20 cellular contexts compared by ENCODE assay signal in genomic region chr12:130924946-130925345, GRCh38. TPM values are rescaled to one million over a fixed set of nuclear protein-coding genes. Genes with fewer than 3 reads are reported as not detected.
DNase-seq lines count a peak whose midpoint lies in the region; ATAC-seq, FAIRE-seq and TF ChIP-seq lines count a peak whose summit lies in the region.
"Had no signal": no experiment of that assay in that cellular context is flagged by ENCODE, and none has a peak within 500 bp of the region (broad histone marks: within the 10 kb centered on the region; RNA-seq: fewer than 3 reads in every experiment).

No MANE protein-coding gene starts in this region.

- H3K27ac Mint-ChIP-seq in mesothelial cell of epicardium = no peak overlapping the region
- H3K27ac Mint-ChIP-seq: H9 had no signal

- H3K27ac ChIP-seq in K562 (ENCODE audit: extremely low read depth, low read depth, low read length) (no peak overlapping the region), ovary (peak overlapping the region; percentile 57), vagina (peak overlapping the region; percentile 69)
- H3K27ac ChIP-seq: C4-2B had no signal

- peaks cover 4% of the 10 kb centered on the region for H3K4me1 Mint-ChIP-seq in mesothelial cell of epicardium

- no peak; the same call in 2 of the 3 replicates for ATAC-seq in K562
- ATAC-seq: PC-3 had no signal

- CTCF ChIA-PET in K562 (lab: Yijun Ruan, JAX; ENCODE audit: low intra/inter-chr PET ratio) = no interaction called here

- DNase-seq in K562 (ENCODE audit: extremely low read depth in 1 of 4, low spot score in 3 of 4) (no peak), foreskin melanocyte (peak; percentile 77), ovary (peak in 1 of 5 donors; percentile 34), vagina (ENCODE audit: extremely low spot score in 2 of 2) (no peak), SKM-1 (lab: John Stamatoyannopoulos, UW; ENCODE audit: unreplicated experiment) (no peak), germinal center (ENCODE audit: low spot score) (no peak), mesothelial cell of epicardium (ENCODE audit: low spot score in 2 of 2, unreplicated experiment in 2 of 2) (no peak)
- DNase-seq: DMS79, H9, KBM-7, NCI-H1105, NCI-H1694, NCI-H2081 treated with DMSO at 0.1 percent for 48 hours, NCI-H774, PC-3, RPMI8226, SIG-M5 had no signal

- intact Hi-C loops in K562 (cut with micrococcal nuclease) = no loop called here
- intact Hi-C loops in ovary (cut with DNase I) = no loop called here
- intact Hi-C loops in vagina (cut with DNase I) = no loop called here

- no peaks in the 10 kb centered on the region for H3K36me3 ChIP-seq in K562 (ENCODE audit: control insufficient read depth, insufficient read depth, low read length)
- H3K36me3 ChIP-seq in ovary = no peaks in the 10 kb centered on the region
- H3K36me3 ChIP-seq in vagina = no peaks in the 10 kb centered on the region

- H3K9me1 ChIP-seq in K562 (ENCODE audit: control insufficient read depth, insufficient read depth, low read length) = no peaks in the 10 kb centered on the region

- no peak overlapping the region for H2AFZ ChIP-seq in K562 (ENCODE audit: low read depth, low read length)

- in situ Hi-C loops in K562 (cut with MboI) = loop anchor here (10.0 kb wide), 1 partner anchor 900 kb away; the partner anchor contains the start of gene MMP17

- H3K27me3 Mint-ChIP-seq in mesothelial cell of epicardium (ENCODE audit: low read depth) = peaks cover 45% of the 10 kb centered on the region

- no peak overlapping the region for H3K4me3 ChIP-seq in K562
- no peak overlapping the region for H3K4me3 ChIP-seq in ovary
- H3K4me3 ChIP-seq in vagina = no peak overlapping the region

- TF ChIP-seq EP300 in K562 (IDR thresholded peaks at IDR 0.05; ENCODE audit: low read length) (no peak), ovary (IDR thresholded peaks at IDR 0.05) (no peak)

- no peaks in the 10 kb centered on the region for H4K20me1 ChIP-seq in K562 (replicated peaks; ENCODE audit: control insufficient read depth, insufficient read depth, low read length)

- H3K4me2 ChIP-seq in K562 (ENCODE audit: insufficient read depth, low read length) = no peak overlapping the region

- FAIRE-seq in K562 (lab: Jason Lieb, UNC) = no peak
- FAIRE-seq: GM12892, GM18507 had no signal

- H3K9me3 Mint-ChIP-seq in mesothelial cell of epicardium = no peaks in the 10 kb centered on the region

- no peak for TF ChIP-seq RAD21 in K562 (CRISPR knock-in tag; conservative IDR thresholded peaks at IDR 0.05 in 1 of 2, IDR thresholded peaks at IDR 0.05 in 1 of 2)

- no peaks in the 10 kb centered on the region for H3K4me1 ChIP-seq in K562 (replicated peaks in 1 of 2; ENCODE audit: control insufficient read depth in 2 of 2, insufficient read depth in 2 of 2, low read length in 2 of 2)
- peaks cover 6% of the 10 kb centered on the region for H3K4me1 ChIP-seq in ovary (ENCODE audit: insufficient read depth)
- peaks cover 33% of the 10 kb centered on the region for H3K4me1 ChIP-seq in vagina

- H3K79me2 ChIP-seq in K562 (ENCODE audit: control insufficient read depth, insufficient read depth, low read length) = no peaks in the 10 kb centered on the region

- no peaks in the 10 kb centered on the region for H3K36me3 Mint-ChIP-seq in mesothelial cell of epicardium

- H3K4me3 Mint-ChIP-seq in mesothelial cell of epicardium = no peak overlapping the region
- H3K4me3 Mint-ChIP-seq: H9 had no signal

- 42% methylated on average over 19 of the region's 19 CpGs for WGBS in K562 (ENCODE audit: insufficient coverage, low coverage, missing lambda C conversion rate)
- 88 to 90% (median 90%) methylated on average over 19 of the region's 19 CpGs for WGBS in ovary, 3 donors

- no peak for TF ChIP-seq POLR2A in K562 (conservative IDR thresholded peaks at IDR 0.05)
- TF ChIP-seq POLR2A in ovary (IDR thresholded peaks at IDR 0.05) = no peak
- TF ChIP-seq POLR2A in vagina (IDR thresholded peaks at IDR 0.05) = no peak

- POLR2A ChIA-PET in K562 (lab: Yijun Ruan, JAX) = no interaction called here

- H3K27me3 ChIP-seq in K562 (ENCODE audit: control insufficient read depth in 2 of 2, insufficient read depth in 2 of 2, low read length in 2 of 2) (peaks cover 52 to 76% of the 10 kb centered on the region in 2 experiments), ovary (no peaks in the 10 kb centered on the region), vagina (no peaks in the 10 kb centered on the region)

- no peaks in the 10 kb centered on the region for H3K9me3 ChIP-seq in K562 (replicated peaks; ENCODE audit: control insufficient read depth, insufficient read depth, low read depth, low read length)
- no peaks in the 10 kb centered on the region for H3K9me3 ChIP-seq in ovary
- H3K9me3 ChIP-seq in vagina = no peaks in the 10 kb centered on the region

- no peak overlapping the region for H3K9ac ChIP-seq in K562 (ENCODE audit: insufficient read depth in 1 of 2, low read depth in 2 of 2, low read length in 2 of 2)

- BruUV-seq in K562 (replicated peaks; lab: Mats Ljungman, UMichigan) = no TSS peak

- TF ChIP-seq CTCF in K562 (IDR thresholded peaks at IDR 0.05 in 2 of 3, conservative IDR thresholded peaks at IDR 0.05 in 1 of 3; ENCODE audit: insufficient read depth in 2 of 3, low read depth in 1 of 3, low read length in 3 of 3) (no peak), ovary (IDR thresholded peaks at IDR 0.05) (no peak), vagina (IDR thresholded peaks at IDR 0.05) (no peak), mesothelial cell of epicardium (IDR thresholded peaks at IDR 0.05; ENCODE audit: unreplicated experiment) (no peak)

TF ChIP-seq in K562, 482 proteins besides CTCF, POLR2A, EP300 and RAD21:
- TF ChIP-seq TAL1 (IDR thresholded peaks at IDR 0.05) (no peak), USF1 (CRISPR knock-in tag; IDR thresholded peaks at IDR 0.05) (peak; percentile 38; the same call in 1 of the 2 replicates), USF2 (CRISPR knock-in tag; IDR thresholded peaks at IDR 0.05) (0 out of 2 replicates have a peak, but pooled peaks have one; percentile 40)

RNA-seq across cellular contexts. Expression of gene ADGRD1, which starts 28.8 kb away (rescaled TPM):
- total RNA-seq in K562 (2011; cell fraction: chromatin; rRNA removed; ENCODE audit: low replicate concordance) = 11.2 and 13.0 TPM in 2 replicates
- 8.5 and 12.1 TPM in 2 replicates for total RNA-seq in K562 (2011; cell fraction: nucleolus; rRNA removed)
- total RNA-seq in K562 (2011; cell fraction: nucleoplasm; rRNA removed) = 8.5 and 11.0 TPM in 2 replicates
- total RNA-seq in K562 (2014; rRNA removed) (3.3 and 4.4 TPM in 2 replicates), K562 (2014; rRNA removed; fragmentation: Illumina TruSeq; extraction: Trizol) (4.4 and 4.7 TPM in 2 replicates), K562 (2015; rRNA removed; fragmentation: Illumina TruSeq; extraction: Trizol) (3.2 and 3.4 TPM in 2 replicates), K562 (2021) (11.7 and 12.8 TPM in 2 replicates), ovary (10 to 100 TPM in 5 of 7 donors, 1 to 10 TPM in 2; 7.6 to 75.3 (median 25.9) TPM), vagina (35.8 TPM), mesothelial cell of epicardium (5.5 to 7.7 TPM (median 7.2 TPM) in 3 replicates)
- polyA plus RNA-seq in K562 (2011; rRNA removed) (2.3 and 13.2 TPM in 2 replicates), K562 (2014; fragmentation: Illumina TruSeq; extraction: Trizol) (3.8 TPM in 2 replicates), K562 (2014; fragmentation: Nextera tagmentation; extraction: Ambion mirVana) (1 to 10 TPM; 1.7 to 2.0 TPM), K562 (2014; rRNA removed) (2.9 and 4.6 TPM in 2 replicates), ovary (10 to 100 TPM; 12.2 to 28.3 TPM)
- polyA plus RNA-seq in K562 (2011; cell fraction: cytosol; rRNA removed) = 2.6 and 6.7 TPM in 2 replicates
- polyA plus RNA-seq in K562 (2011; cell fraction: nucleus; rRNA removed) = 17.3 and 66.1 TPM in 2 replicates
- 6.1 and 17.1 TPM in 2 replicates for polyA plus RNA-seq in K562 (2012)
- 1.8 and 14.4 TPM in 2 replicates for polyA minus RNA-seq in K562 (2011; rRNA and poly(A)+ RNA removed)
- polyA minus RNA-seq in K562 (2011; cell fraction: cytosol; rRNA and poly(A)+ RNA removed) = 1.7 and 12.6 TPM in 2 replicates
- 7.0 and 20.3 TPM in 2 replicates for polyA minus RNA-seq in K562 (2011; cell fraction: nucleus; rRNA and poly(A)+ RNA removed)

RNA-seq across cellular contexts. Expression of gene RAN, which starts 53.1 kb away (rescaled TPM):
- total RNA-seq in K562 (2011; cell fraction: chromatin; rRNA removed; ENCODE audit: low replicate concordance) = 426 and 544 TPM in 2 replicates
- total RNA-seq in K562 (2011; cell fraction: nucleolus; rRNA removed) = 304 and 396 TPM in 2 replicates
- total RNA-seq in K562 (2011; cell fraction: nucleoplasm; rRNA removed) = 538 and 566 TPM in 2 replicates
- total RNA-seq in K562 (2014; rRNA removed) (1,828 and 1,851 TPM in 2 replicates), K562 (2014; rRNA removed; fragmentation: Illumina TruSeq; extraction: Trizol) (1,816 and 1,953 TPM in 2 replicates), K562 (2015; rRNA removed; fragmentation: Illumina TruSeq; extraction: Trizol) (1,595 and 1,687 TPM in 2 replicates), K562 (2021) (1,900 and 2,011 TPM in 2 replicates), ovary (100 to 1,000 TPM in 6 of 7 donors, 10 to 100 TPM in 1; 80.4 to 415 (median 314) TPM), vagina (250 TPM), mesothelial cell of epicardium (629 to 674 TPM (median 633 TPM) in 3 replicates)
- polyA plus RNA-seq in K562 (2011; rRNA removed) (2,715 and 3,820 TPM in 2 replicates), K562 (2014; fragmentation: Illumina TruSeq; extraction: Trizol) (2,154 and 2,300 TPM in 2 replicates), K562 (2014; fragmentation: Nextera tagmentation; extraction: Ambion mirVana) (1,000 to 10,000 TPM; 3,304 to 3,469 TPM), K562 (2014; rRNA removed) (2,326 and 2,761 TPM in 2 replicates), ovary (100 to 1,000 TPM; 195 to 419 TPM)
- polyA plus RNA-seq in K562 (2011; cell fraction: cytosol; rRNA removed) = 1,510 and 2,406 TPM in 2 replicates
- polyA plus RNA-seq in K562 (2011; cell fraction: nucleus; rRNA removed) = 920 and 1,503 TPM in 2 replicates
- polyA plus RNA-seq in K562 (2012) = 1,349 and 2,558 TPM in 2 replicates
- 3,000 and 3,145 TPM in 2 replicates for polyA minus RNA-seq in K562 (2011; rRNA and poly(A)+ RNA removed)
- polyA minus RNA-seq in K562 (2011; cell fraction: cytosol; rRNA and poly(A)+ RNA removed) = 636 and 826 TPM in 2 replicates
- polyA minus RNA-seq in K562 (2011; cell fraction: nucleus; rRNA and poly(A)+ RNA removed) = 110 and 239 TPM in 2 replicates
